Comparison of ENCODE assay signal across 1 cellular context in the genomic region with DNA sequence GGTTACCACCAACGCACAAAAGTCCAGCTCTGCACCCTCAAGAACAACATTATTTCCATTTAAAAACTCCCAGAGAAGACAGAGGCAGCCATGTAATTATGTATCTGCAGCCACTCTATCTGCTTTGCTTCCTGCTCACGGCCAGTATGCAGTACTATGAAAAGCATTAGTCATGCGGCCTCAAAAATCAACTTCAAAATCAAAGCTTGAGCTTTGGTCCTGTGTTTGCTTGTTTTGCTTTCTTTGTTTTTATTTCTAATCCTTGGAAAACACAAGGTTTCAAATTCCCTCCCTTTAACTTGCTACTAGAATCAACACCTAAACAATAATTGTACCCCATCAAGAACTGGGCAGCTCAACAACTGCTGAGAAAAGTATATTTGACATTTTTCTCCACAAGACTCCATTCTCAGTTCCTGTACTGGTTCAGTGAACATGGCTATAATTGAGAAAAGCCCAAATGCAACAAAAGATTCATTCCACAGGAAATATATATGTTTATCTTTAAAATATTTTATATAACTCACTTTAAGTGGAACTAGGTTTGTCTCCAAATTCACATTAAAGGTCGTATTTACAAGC.
TF ChIP-seq lines count a peak whose summit lies in the region.

No MANE protein-coding gene starts in this region.

TF ChIP-seq in GM23338, 12 proteins besides CTCF, POLR2A, EP300 and RAD21 (continued from another document):
- TF ChIP-seq ZNF462 (CRISPR knock-in tag; IDR thresholded peaks at IDR 0.05) (no peak), STAT1 (IDR thresholded peaks at IDR 0.05; ENCODE audit: unreplicated experiment) (no peak), POLR2AphosphoS5 (IDR thresholded peaks at IDR 0.05; ENCODE audit: low read depth) (no peak)
